Comparison of ENCODE assay signal across 1 cellular context in genomic region chr12:79659961-79660431, GRCh38.
TF ChIP-seq lines count a peak whose summit lies in the region.

No MANE protein-coding gene starts in this region.

TF ChIP-seq in endothelial cell of umbilical vein, 7 proteins besides CTCF, POLR2A, EP300 and RAD21:
- TF ChIP-seq FOS (IDR thresholded peaks at IDR 0.05; ENCODE audit: borderline replicate concordance, insufficient read depth, low read length) (no peak), POLR2AphosphoS5 (IDR thresholded peaks at IDR 0.05; ENCODE audit: insufficient read depth, low read depth, low read length) (no peak), MYC (IDR thresholded peaks at IDR 0.05; ENCODE audit: low read depth, low read length) (no peak), EZH2 (IDR thresholded peaks at IDR 0.05; ENCODE audit: borderline replicate concordance, low read depth, low read length, severe bottlenecking) (no peak), JUN (IDR thresholded peaks at IDR 0.05; ENCODE audit: borderline replicate concordance, insufficient read depth, insufficient read length, low read depth) (no peak), MAX (IDR thresholded peaks at IDR 0.05; ENCODE audit: insufficient read depth, insufficient read length) (no peak), GATA2 (IDR thresholded peaks at IDR 0.05; ENCODE audit: insufficient read depth, insufficient read length, low read depth, low read length) (no peak)
